ENCODE assay signal across 24 cellular contexts in genomic region chr13:51698352-51698751, GRCh38.
"Had no signal": no experiment of that assay in that cellular context is flagged by ENCODE, and none has a peak within 500 bp of the region (broad histone marks: within the 10 kb centered on the region; RNA-seq: fewer than 3 reads in every experiment).

No MANE protein-coding gene starts in this region.

- H3K27ac ChIP-seq: heart left ventricle, ovary, right atrium auricular region, skin epidermis, stomach, testis, upper lobe of right lung had no signal

- H3K4me1 ChIP-seq: right atrium auricular region, testis, upper lobe of right lung had no signal

- H3K9me3 ChIP-seq: mucosa of descending colon, ovary, right atrium auricular region, stomach, testis, tibial artery, upper lobe of right lung had no signal

- ATAC-seq: heart left ventricle; mucosa of descending colon; naive thymus-derived CD4-positive, alpha-beta T cell; natural killer cell treated with Interleukin-12 subunit alpha and Interleukin-12 subunit beta and Interleukin-15 and Interleukin-18, amount 100 ng/mL, for 72 hours; sciatic nerve; stimulated activated naive B cell treated with anti-CD40 and anti-IgM and Interleukin-4, amounts not matched to agents 10 μg/mL and 1 μg/mL and 100 μg/mL, for 72 hours; stimulated activated naive CD8-positive, alpha-beta T cell treated with anti-CD3 and anti-CD28 coated beads, Interleukin-15, Interleukin-2, amounts not matched to agents 100 U/mL and 50 U/mL, for 24 hours had no signal

- H3K4me3 ChIP-seq: heart left ventricle, lung, mucosa of descending colon, ovary, right atrium auricular region, skin epidermis, stomach, testis, tibial artery, upper lobe of right lung had no signal

- H3K36me3 ChIP-seq: heart left ventricle, ovary, right atrium auricular region, stomach, tibial artery, upper lobe of right lung had no signal

- H3K27me3 ChIP-seq: heart left ventricle, ovary, right atrium auricular region, stomach, testis, tibial artery, upper lobe of right lung had no signal

- FAIRE-seq: urothelium cell line had no signal

- DNase-seq: heart left ventricle; hypothalamus; immature natural killer cell; midbrain; mucosa of descending colon; naive thymus-derived CD4-positive, alpha-beta T cell; ovary; stimulated activated CD4-positive, alpha-beta T cell treated with anti-CD3 and anti-CD28 coated beads, Interleukin-12 subunit alpha, Interleukin-12 subunit beta, amount 100 ng/mL, for 4 hours; stimulated activated CD4-positive, alpha-beta T cell treated with anti-CD3 and anti-CD28 coated beads, Interleukin-15, amount 100 ng/mL, for 24 hours; stimulated activated CD4-positive, alpha-beta T cell treated with anti-CD3 and anti-CD28 coated beads, Interleukin-2, amount 100 ng/mL, for 24 hours; stimulated activated CD4-positive, alpha-beta T cell treated with anti-CD3 and anti-CD28 coated beads, Interleukin-4, amount 100 ng/mL, for 1 hour; stimulated activated naive B cell treated with anti-CD40 and anti-IgM and Interleukin-4, amounts not matched to agents 10 μg/mL and 1 μg/mL and 100 μg/mL, for 72 hours; stimulated activated naive CD8-positive, alpha-beta T cell treated with anti-CD3 and anti-CD28 coated beads, Interleukin-15, Interleukin-2, amounts not matched to agents 100 U/mL and 50 U/mL, for 24 hours; stomach; testis; tibial artery; trophoblast cell; upper lobe of right lung had no signal
